30 cellular contexts compared by ENCODE assay signal in the genomic region with DNA sequence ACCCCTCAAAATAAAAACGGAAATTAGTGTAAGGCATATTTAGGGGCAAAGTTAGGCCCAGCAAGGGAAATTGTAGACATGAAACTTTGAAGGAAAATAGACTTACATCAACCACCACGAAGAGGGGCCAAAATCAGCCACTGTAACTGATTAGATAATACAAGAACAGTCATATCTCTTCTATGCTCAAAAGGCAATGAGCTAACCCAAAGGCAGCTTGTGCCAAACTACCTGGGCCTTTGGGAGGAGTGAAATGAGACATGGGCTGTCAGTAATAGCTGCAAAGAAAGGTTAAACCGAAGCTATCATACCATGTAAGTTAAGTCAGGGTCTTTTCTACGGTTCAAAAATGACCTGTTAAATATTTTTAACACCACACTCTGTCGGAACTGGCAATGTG.
"Had no signal": no experiment of that assay in that cellular context is flagged by ENCODE, and none has a peak within 500 bp of the region (broad histone marks: within the 10 kb centered on the region; RNA-seq: fewer than 3 reads in every experiment).

No MANE protein-coding gene starts in this region.

- H3K79me2 ChIP-seq: parathyroid adenoma had no signal

- H3K4me3 ChIP-seq: colonic mucosa, esophagus muscularis mucosa, heart right ventricle, mucosa of descending colon, neural progenitor cell, prostate gland, smooth muscle cell, suprapubic skin, transverse colon, upper lobe of right lung, uterus had no signal

- H2AFZ ChIP-seq: neural progenitor cell, parathyroid adenoma had no signal

- H3K4me2 ChIP-seq: neural progenitor cell, smooth muscle cell had no signal

- H3K4me1 ChIP-seq: colonic mucosa, neural progenitor cell, prostate gland, transverse colon, uterus had no signal

- ATAC-seq: foreskin keratinocyte; mucosa of descending colon; naive thymus-derived CD4-positive, alpha-beta T cell; sciatic nerve; stimulated activated naive CD8-positive, alpha-beta T cell treated with anti-CD3 and anti-CD28 coated beads, Interleukin-15, amount 100 ng/mL, for 72 hours; upper lobe of right lung had no signal

- H3K27me3 ChIP-seq: colonic mucosa, esophagus muscularis mucosa, foreskin keratinocyte, heart right ventricle, neural progenitor cell, suprapubic skin, transverse colon, upper lobe of right lung, uterus had no signal

- H3K9me3 ChIP-seq: colonic mucosa, esophagus muscularis mucosa, heart right ventricle, mucosa of descending colon, prostate gland, suprapubic skin, transverse colon, upper lobe of right lung, uterus had no signal

- DNase-seq: colonic mucosa; effector CD8-positive, alpha-beta T cell; endodermal cell; foreskin keratinocyte; glutamatergic neuron; heart right ventricle; hippocampal formation; immature natural killer cell; islet precursor cell; kidney glomerular epithelial cell; mesenchymal stem cell; mucosa of descending colon; naive thymus-derived CD4-positive, alpha-beta T cell; retina; stimulated activated CD4-positive, alpha-beta T cell treated with anti-CD3 and anti-CD28 coated beads, Interleukin-12 subunit alpha, Interleukin-12 subunit beta, amount 100 ng/mL, for 4 hours; stimulated activated CD4-positive, alpha-beta T cell treated with anti-CD3 and anti-CD28 coated beads, Interleukin-1b, Interleukin-23, amount 100 ng/mL, for 48 hours; stimulated activated CD4-positive, alpha-beta T cell treated with anti-CD3 and anti-CD28 coated beads, Interleukin-4, amount 100 ng/mL, for 1 hour; stimulated activated CD8-positive, alpha-beta memory T cell treated with anti-CD3 and anti-CD28 coated beads, Interleukin-4, amount 100 ng/mL, for 48 hours; stimulated activated naive CD4-positive, alpha-beta T cell; stimulated activated naive CD8-positive, alpha-beta T cell treated with anti-CD3 and anti-CD28 coated beads, Interleukin-15, amount 100 ng/mL, for 72 hours; transverse colon; upper lobe of right lung; uterus had no signal

- H3K9ac ChIP-seq: neural progenitor cell, parathyroid adenoma had no signal

- H3K27ac ChIP-seq: colonic mucosa, esophagus muscularis mucosa, foreskin keratinocyte, neural progenitor cell, parathyroid adenoma, prostate gland, suprapubic skin, transverse colon, upper lobe of right lung, uterus had no signal

- H3K36me3 ChIP-seq: colonic mucosa, esophagus muscularis mucosa, heart right ventricle, neural progenitor cell, prostate gland, suprapubic skin, transverse colon, upper lobe of right lung, uterus had no signal
